In the genomic region with DNA sequence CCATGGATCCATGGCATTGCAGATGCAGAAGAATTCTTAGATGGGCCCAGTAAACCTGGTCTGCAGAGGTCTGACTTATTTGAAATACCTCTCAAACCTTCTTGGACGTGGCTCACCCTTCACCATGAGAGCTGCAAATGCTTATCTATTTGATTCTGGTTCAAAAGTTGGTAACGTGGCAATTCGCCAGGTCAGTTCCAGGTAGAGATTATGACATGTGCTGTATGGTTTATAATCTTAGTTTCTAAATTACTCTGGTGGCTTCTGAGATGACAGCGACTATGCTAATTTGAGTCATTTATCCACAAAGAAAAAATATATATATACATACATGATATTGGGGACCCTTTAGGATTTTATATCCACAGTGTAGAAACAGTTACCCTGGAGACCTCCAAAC, we compare ENCODE assay signal across 13 cellular contexts.
DNase-seq lines count a peak whose midpoint lies in the region; ATAC-seq, FAIRE-seq and TF ChIP-seq lines count a peak whose summit lies in the region.
"Had no signal": no experiment of that assay in that cellular context is flagged by ENCODE, and none has a peak within 500 bp of the region (broad histone marks: within the 10 kb centered on the region; RNA-seq: fewer than 3 reads in every experiment).

No MANE protein-coding gene starts in this region.

- no TSS peak for BruUV-seq in endothelial cell of umbilical vein (replicated peaks; lab: Mats Ljungman, UMichigan)

- no peaks in the 10 kb centered on the region for H3K9me1 ChIP-seq in endothelial cell of umbilical vein (replicated peaks; ENCODE audit: control insufficient read depth, extremely low read depth, insufficient read depth, low read length)

- H3K9me3 ChIP-seq in endothelial cell of umbilical vein (replicated peaks; ENCODE audit: control insufficient read depth, insufficient read depth, low read length) (no peaks in the 10 kb centered on the region), spleen (no peaks in the 10 kb centered on the region)
- H3K9me3 ChIP-seq: adrenal gland had no signal

- intact Hi-C loops in activated CD8-positive, alpha-beta T cell treated with anti-CD3 and anti-CD28 coated beads for 36 hours (cut with micrococcal nuclease), result no loop called here
- intact Hi-C loops in endothelial cell of umbilical vein (cut with micrococcal nuclease) (no loop called here), spleen (cut with DNase I; ENCODE audit: low total_unique reads) (no loop called here)

- FAIRE-seq in HTR-8/SVneo (lab: Jason Lieb, UNC) (peak; percentile 9), endothelial cell of umbilical vein (lab: Jason Lieb, UNC) (no peak)

- no peak overlapping the region for H3K9ac ChIP-seq in endothelial cell of umbilical vein (replicated peaks; ENCODE audit: extremely low read depth, insufficient read depth, low read length)
- H3K9ac ChIP-seq: KMS-11 had no signal

- dilution Hi-C loops in endothelial cell of umbilical vein (cut with MboI; ENCODE audit: extremely low pct_ligation_motif_present, low sequenced_read_pairs), result no loop called here

- peaks cover 13% of the 10 kb centered on the region for H3K27me3 Mint-ChIP-seq in activated CD8-positive, alpha-beta T cell treated with anti-CD3 and anti-CD28 coated beads for 36 hours
- H3K27me3 Mint-ChIP-seq in activated CD8-positive, alpha-beta T cell treated with anti-CD3 and anti-CD28 coated beads, Interleukin-2, amount 10 ng/mL, durations not matched to agents 7 days and 5 days (ENCODE audit: low read depth), result no peaks in the 10 kb centered on the region
- no peaks in the 10 kb centered on the region for H3K27me3 Mint-ChIP-seq in T-cell

- no peak overlapping the region for H2AFZ ChIP-seq in endothelial cell of umbilical vein (ENCODE audit: low read depth, low read length)

- peak; percentile 43 for ATAC-seq in activated CD8-positive, alpha-beta T cell treated with anti-CD3 and anti-CD28 coated beads for 36 hours
- no peak for ATAC-seq in activated CD8-positive, alpha-beta T cell treated with anti-CD3 and anti-CD28 coated beads, Interleukin-2, amount 10 ng/mL, durations not matched to agents 7 days and 5 days
- no peak for ATAC-seq in T-cell (replicated peaks in 1 of 4)

- DNase-seq in activated CD8-positive, alpha-beta T cell treated with anti-CD3 and anti-CD28 coated beads for 36 hours, result peak; percentile 87
- DNase-seq in activated CD8-positive, alpha-beta T cell treated with anti-CD3 and anti-CD28 coated beads, Interleukin-2, amount 10 ng/mL, durations not matched to agents 7 days and 5 days, result no peak
- DNase-seq in HTR-8/SVneo (ENCODE audit: insufficient read length, low spot score) (no peak), endothelial cell of umbilical vein (ENCODE audit: low read depth, low spot score) (no peak), T-cell (no peak), mesenteric fat pad (ENCODE audit: low spot score) (no peak), spleen (no peak)
- peak; percentile 25 to 35 for DNase-seq in stimulated activated CD8-positive, alpha-beta memory T cell treated with anti-CD3 and anti-CD28 coated beads, Interleukin-2, amount 100 ng/mL, for 48 hours (ENCODE audit: low read depth in 2 of 2)
- DNase-seq: adrenal gland; effector CD4-positive, alpha-beta T cell; NCI-H2081; OCI-M1 had no signal

- H3K4me3 ChIP-seq in endothelial cell of umbilical vein (replicated peaks in 1 of 3; ENCODE audit: insufficient read depth in 1 of 3, low read depth in 1 of 3, low read length in 3 of 3) (no peak overlapping the region), spleen (no peak overlapping the region)
- H3K4me3 ChIP-seq: adrenal gland had no signal

- TF ChIP-seq POLR2A in endothelial cell of umbilical vein (IDR thresholded peaks at IDR 0.05; ENCODE audit: low read depth, low read length) (no peak), spleen (IDR thresholded peaks at IDR 0.05) (no peak)

- POLR2A ChIA-PET in activated CD8-positive, alpha-beta T cell treated with anti-CD3 and anti-CD28 coated beads for 36 hours (lab: Charles Lee), result no interaction called here
- POLR2A ChIA-PET in activated CD8-positive, alpha-beta T cell treated with anti-CD3 and anti-CD28 coated beads, Interleukin-2, amount 10 ng/mL, durations not matched to agents 7 days and 5 days (lab: Charles Lee), result no interaction called here
- POLR2A ChIA-PET in endothelial cell of umbilical vein (lab: Charles Lee), result no interaction called here
- POLR2A ChIA-PET in T-cell (lab: Charles Lee), result no interaction called here

- H3K27me3 ChIP-seq in endothelial cell of umbilical vein (ENCODE audit: control insufficient read depth in 2 of 2, insufficient read depth in 2 of 2, low read length in 2 of 2), result no peaks in the 10 kb centered on the region
- H3K27me3 ChIP-seq in spleen (replicated peaks in 1 of 7), result no peaks in the 10 kb centered on the region
- H3K27me3 ChIP-seq: adrenal gland had no signal

- H3K79me2 ChIP-seq in endothelial cell of umbilical vein (ENCODE audit: control insufficient read depth, insufficient read depth, low read length), result peaks cover 22% of the 10 kb centered on the region

- no peak overlapping the region for H3K4me2 ChIP-seq in endothelial cell of umbilical vein (ENCODE audit: insufficient read depth, low read length)

- peak overlapping the region; percentile 96 for H3K27ac ChIP-seq in endothelial cell of umbilical vein (ENCODE audit: insufficient read depth, low read depth, low read length)
- peak overlapping the region in 2 of 8 donors; percentile 16 to 73 for H3K27ac ChIP-seq in spleen
- H3K27ac ChIP-seq: KMS-11 had no signal

- TF ChIP-seq CTCF in activated CD8-positive, alpha-beta T cell treated with anti-CD3 and anti-CD28 coated beads for 36 hours (IDR thresholded peaks at IDR 0.05), result no peak
- no peak for TF ChIP-seq CTCF in endothelial cell of umbilical vein (IDR thresholded peaks at IDR 0.05; ENCODE audit: extremely low read depth in 1 of 2, insufficient read depth in 1 of 2, low read depth in 1 of 2, low read length in 2 of 2)
- no peak for TF ChIP-seq CTCF in spleen (IDR thresholded peaks at IDR 0.05 in 8 of 11, conservative IDR thresholded peaks at IDR 0.05 in 3 of 11)

- peaks cover 1% of the 10 kb centered on the region for H3K9me3 Mint-ChIP-seq in activated CD8-positive, alpha-beta T cell treated with anti-CD3 and anti-CD28 coated beads for 36 hours
- H3K9me3 Mint-ChIP-seq in activated CD8-positive, alpha-beta T cell treated with anti-CD3 and anti-CD28 coated beads, Interleukin-2, amount 10 ng/mL, durations not matched to agents 7 days and 5 days (ENCODE audit: insufficient read depth), result no peaks in the 10 kb centered on the region
- H3K9me3 Mint-ChIP-seq in T-cell, result no peaks in the 10 kb centered on the region

- H3K27ac Mint-ChIP-seq in activated CD8-positive, alpha-beta T cell treated with anti-CD3 and anti-CD28 coated beads for 36 hours, result no peak overlapping the region
- H3K27ac Mint-ChIP-seq in activated CD8-positive, alpha-beta T cell treated with anti-CD3 and anti-CD28 coated beads, Interleukin-2, amount 10 ng/mL, durations not matched to agents 7 days and 5 days, result no peak overlapping the region
- no peak overlapping the region for H3K27ac Mint-ChIP-seq in T-cell

- H3K4me1 ChIP-seq in endothelial cell of umbilical vein (ENCODE audit: control insufficient read depth, extremely low read depth, insufficient read depth, low read length) (peaks cover 51% of the 10 kb centered on the region), spleen (peaks cover 0 to 13% (median 2%) of the 10 kb centered on the region in 6 donors)

- no peaks in the 10 kb centered on the region for H3K36me3 Mint-ChIP-seq in activated CD8-positive, alpha-beta T cell treated with anti-CD3 and anti-CD28 coated beads for 36 hours (ENCODE audit: low read depth)
- H3K36me3 Mint-ChIP-seq in activated CD8-positive, alpha-beta T cell treated with anti-CD3 and anti-CD28 coated beads, Interleukin-2, amount 10 ng/mL, durations not matched to agents 7 days and 5 days (ENCODE audit: low read depth), result no peaks in the 10 kb centered on the region
- no peaks in the 10 kb centered on the region for H3K36me3 Mint-ChIP-seq in T-cell

- CTCF ChIA-PET in activated CD8-positive, alpha-beta T cell treated with anti-CD3 and anti-CD28 coated beads for 36 hours (lab: Charles Lee), result no interaction called here
- CTCF ChIA-PET in activated CD8-positive, alpha-beta T cell treated with anti-CD3 and anti-CD28 coated beads, Interleukin-2, amount 10 ng/mL, durations not matched to agents 7 days and 5 days (lab: Charles Lee), result no interaction called here
- CTCF ChIA-PET in endothelial cell of umbilical vein (lab: Charles Lee), result interaction anchor here (0.8 kb wide), 1 partner anchor 8 kb away, joined by 3 read pairs; no protein-coding TSS in a partner anchor
- CTCF ChIA-PET in T-cell (lab: Charles Lee), result no interaction called here

- peaks cover 23% of the 10 kb centered on the region for H3K4me1 Mint-ChIP-seq in activated CD8-positive, alpha-beta T cell treated with anti-CD3 and anti-CD28 coated beads for 36 hours (ENCODE audit: low read depth)
- peaks cover 15% of the 10 kb centered on the region for H3K4me1 Mint-ChIP-seq in activated CD8-positive, alpha-beta T cell treated with anti-CD3 and anti-CD28 coated beads, Interleukin-2, amount 10 ng/mL, durations not matched to agents 7 days and 5 days (ENCODE audit: low read depth)
- H3K4me1 Mint-ChIP-seq in T-cell, result peaks cover 0 to 17% (median 12%) of the 10 kb centered on the region in 3 donors

- H3K36me3 ChIP-seq in endothelial cell of umbilical vein (ENCODE audit: control insufficient read depth in 2 of 2, extremely low read depth in 1 of 2, insufficient read depth in 2 of 2, low read length in 2 of 2) (peaks cover 2 to 15% of the 10 kb centered on the region in 2 experiments), spleen (peaks cover 0 to 51% (median 10%) of the 10 kb centered on the region in 6 donors)

- no peaks in the 10 kb centered on the region for H4K20me1 ChIP-seq in endothelial cell of umbilical vein (replicated peaks; ENCODE audit: control insufficient read depth, extremely low read depth, insufficient read depth, low read length)

- no peak overlapping the region for H3K4me3 Mint-ChIP-seq in activated CD8-positive, alpha-beta T cell treated with anti-CD3 and anti-CD28 coated beads for 36 hours
- H3K4me3 Mint-ChIP-seq in activated CD8-positive, alpha-beta T cell treated with anti-CD3 and anti-CD28 coated beads, Interleukin-2, amount 10 ng/mL, durations not matched to agents 7 days and 5 days, result no peak overlapping the region
- no peak overlapping the region for H3K4me3 Mint-ChIP-seq in T-cell

- 62 to 76% (median 71%) methylated on average over 4 of the region's 4 CpGs for WGBS in spleen, 5 donors

TF ChIP-seq in endothelial cell of umbilical vein, 7 proteins besides CTCF, POLR2A, EP300 and RAD21 (continues in another document):
- TF ChIP-seq, protein P1, sequence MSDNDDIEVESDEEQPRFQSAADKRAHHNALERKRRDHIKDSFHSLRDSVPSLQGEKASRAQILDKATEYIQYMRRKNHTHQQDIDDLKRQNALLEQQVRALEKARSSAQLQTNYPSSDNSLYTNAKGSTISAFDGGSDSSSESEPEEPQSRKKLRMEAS (IDR thresholded peaks at IDR 0.05; ENCODE audit: insufficient read depth, insufficient read length), result no peak
- TF ChIP-seq MYC (IDR thresholded peaks at IDR 0.05; ENCODE audit: low read depth, low read length) (no peak), FOS (IDR thresholded peaks at IDR 0.05; ENCODE audit: borderline replicate concordance, insufficient read depth, low read length) (no peak), JUN (IDR thresholded peaks at IDR 0.05; ENCODE audit: borderline replicate concordance, insufficient read depth, insufficient read length, low read depth) (no peak), POLR2AphosphoS5 (IDR thresholded peaks at IDR 0.05; ENCODE audit: insufficient read depth, low read depth, low read length) (no peak)

Comparison
In these comparisons a context has a peak if more than half of its experiments do, and no peak if none do; other contexts are left out.
1. DNase-seq: peak in activated CD8-positive, alpha-beta T cell treated with anti-CD3 and anti-CD28 coated beads for 36 hours (single experiment) and stimulated activated CD8-positive, alpha-beta memory T cell treated with anti-CD3 and anti-CD28 coated beads, Interleukin-2, amount 100 ng/mL, for 48 hours (2 of 2); none in activated CD8-positive, alpha-beta T cell treated with anti-CD3 and anti-CD28 coated beads, Interleukin-2, amount 10 ng/mL, durations not matched to agents 7 days and 5 days (single experiment), HTR-8/SVneo (single experiment), endothelial cell of umbilical vein (single experiment), T-cell (0 of 34), mesenteric fat pad (single experiment) and spleen (single experiment).